26 cellular contexts compared by ENCODE assay signal in genomic region chr6:159623156-159623555, GRCh38.
DNase-seq lines count a peak whose midpoint lies in the region; ATAC-seq, FAIRE-seq and TF ChIP-seq lines count a peak whose summit lies in the region.
"Had no signal": no experiment of that assay in that cellular context is flagged by ENCODE, and none has a peak within 500 bp of the region (broad histone marks: within the 10 kb centered on the region; RNA-seq: fewer than 3 reads in every experiment).

No MANE protein-coding gene starts in this region.

- peaks cover 20% of the 10 kb centered on the region for H3K27me3 Mint-ChIP-seq in neural crest cell (ENCODE audit: low read depth)
- H3K27me3 Mint-ChIP-seq: CD4-positive, alpha-beta memory T cell had no signal

- H3K27me3 ChIP-seq in IMR-90 (ENCODE audit: control insufficient read depth, insufficient read depth, low read length) (no peaks in the 10 kb centered on the region), K562 (ENCODE audit: control insufficient read depth in 2 of 2, insufficient read depth in 2 of 2, low read length in 2 of 2) (peaks cover 11 to 13% of the 10 kb centered on the region in 2 experiments; a peak in 4 of 5 replicates)
- H3K27me3 ChIP-seq: BE2C, BLaER1 had no signal

- TF ChIP-seq RAD21 in IMR-90 (IDR thresholded peaks at IDR 0.05; ENCODE audit: low read length) (no peak), K562 (CRISPR knock-in tag; conservative IDR thresholded peaks at IDR 0.05 in 1 of 2, IDR thresholded peaks at IDR 0.05 in 1 of 2) (no peak)

- H3K4ac ChIP-seq in IMR-90 (ENCODE audit: low read depth, low read length): no peak overlapping the region

- H3K23ac ChIP-seq in IMR-90 (ENCODE audit: low read depth, low read length): no peak overlapping the region

- H4K5ac ChIP-seq in IMR-90 (ENCODE audit: low read depth, low read length): no peak overlapping the region

- H3K9me3 ChIP-seq in IMR-90 (ENCODE audit: control insufficient read depth, insufficient read depth, low read length) (no peaks in the 10 kb centered on the region), K562 (replicated peaks; ENCODE audit: control insufficient read depth, insufficient read depth, low read depth, low read length) (no peaks in the 10 kb centered on the region)
- H3K9me3 ChIP-seq: BE2C, BLaER1 had no signal

- no peaks in the 10 kb centered on the region for H3K79me1 ChIP-seq in IMR-90 (ENCODE audit: low read depth in 1 of 2, low read length in 2 of 2)

- CTCF ChIA-PET in IMR-90 (lab: Yijun Ruan, JAX): no interaction called here
- CTCF ChIA-PET in K562 (lab: Yijun Ruan, JAX; ENCODE audit: low intra/inter-chr PET ratio): no interaction called here

- no peaks in the 10 kb centered on the region for H3K9me1 ChIP-seq in IMR-90 (ENCODE audit: insufficient read depth, low read length)
- no peaks in the 10 kb centered on the region for H3K9me1 ChIP-seq in K562 (ENCODE audit: control insufficient read depth, insufficient read depth, low read length)

- no peak for TF ChIP-seq EP300 in K562 (IDR thresholded peaks at IDR 0.05; ENCODE audit: low read length)

- no peaks in the 10 kb centered on the region for H3K79me2 ChIP-seq in K562 (ENCODE audit: control insufficient read depth, insufficient read depth, low read length)

- WGBS in IMR-90 (ENCODE audit: extremely low coverage in 2 of 2, insufficient read length in 1 of 2), 2 experiments: no CpG with 5 or more reads among the region's 5 CpGs
- 6% methylated on average over 5 of the region's 5 CpGs for WGBS in K562 (ENCODE audit: insufficient coverage, low coverage, missing lambda C conversion rate)

- no peaks in the 10 kb centered on the region for H3K9me3 Mint-ChIP-seq in neural crest cell

- no peak overlapping the region for H4K91ac ChIP-seq in IMR-90 (ENCODE audit: insufficient read depth, low read depth, low read length)

- in situ Hi-C loops in IMR-90 (cut with MboI; ENCODE audit: low sequenced_read_pairs): no loop called here
- in situ Hi-C loops in K562 (cut with MboI): no loop called here
- in situ Hi-C loops in GM13976 (cut with MboI; ENCODE audit: low sequenced_read_pairs, unreplicated experiment): loop anchor here (25.0 kb wide), 1 partner anchor 436 kb away; no protein-coding TSS in a partner anchor

- H4K20me1 ChIP-seq in IMR-90 (ENCODE audit: insufficient read depth, low read length) (no peaks in the 10 kb centered on the region), K562 (replicated peaks; ENCODE audit: control insufficient read depth, insufficient read depth, low read length) (no peaks in the 10 kb centered on the region)
- H4K20me1 ChIP-seq: BLaER1 had no signal

- POLR2A ChIA-PET in IMR-90 (lab: Charles Lee; ENCODE audit: unreplicated experiment): no interaction called here
- POLR2A ChIA-PET in K562 (lab: Yijun Ruan, JAX): interaction anchor here (0.6 to 1.0 kb wide), 3 partner anchors 8 to 1150 kb away, joined by 3 to 6 read pairs (median 3); no protein-coding TSS in a partner anchor

- H3K9ac ChIP-seq in IMR-90 (ENCODE audit: low read depth, low read length): no peak overlapping the region
- H3K9ac ChIP-seq in K562 (ENCODE audit: insufficient read depth in 1 of 2, low read depth in 2 of 2, low read length in 2 of 2): no peak overlapping the region
- H3K9ac ChIP-seq: BLaER1 had no signal

- H2AK9ac ChIP-seq in IMR-90 (replicated peaks; ENCODE audit: low read depth, low read length, poor library complexity): no peak overlapping the region

- H2BK5ac ChIP-seq in IMR-90 (ENCODE audit: low read depth, low read length, poor library complexity, severe bottlenecking): no peak overlapping the region

- peak overlapping the region; percentile 17 for H3K27ac Mint-ChIP-seq in neural crest cell (ENCODE audit: unreplicated experiment)
- H3K27ac Mint-ChIP-seq: CD4-positive, CD25-positive, alpha-beta regulatory T cell; CD8-positive, alpha-beta memory T cell had no signal

- H3K4me1 Mint-ChIP-seq in neural crest cell: no peaks in the 10 kb centered on the region
- H3K4me1 Mint-ChIP-seq: CD14-positive monocyte; CD4-positive, alpha-beta memory T cell; CD4-positive, CD25-positive, alpha-beta regulatory T cell; CD8-positive, alpha-beta memory T cell had no signal

- no peak overlapping the region for H3K4me3 ChIP-seq in IMR-90 (ENCODE audit: insufficient read depth, low read depth, low read length)
- no peak overlapping the region for H3K4me3 ChIP-seq in K562
- H3K4me3 ChIP-seq: BLaER1, GM12878 had no signal

- no peak overlapping the region for H2AK5ac ChIP-seq in IMR-90 (ENCODE audit: low read depth, low read length)

- no peaks in the 10 kb centered on the region for H3K36me3 Mint-ChIP-seq in neural crest cell (ENCODE audit: low read depth)
- H3K36me3 Mint-ChIP-seq: CD14-positive monocyte; CD4-positive, CD25-positive, alpha-beta regulatory T cell had no signal

- no peak overlapping the region for H4K8ac ChIP-seq in IMR-90 (ENCODE audit: low read depth in 2 of 2, low read length in 2 of 2)

- intact Hi-C loops in IMR-90 (cut with micrococcal nuclease): no loop called here
- intact Hi-C loops in K562 (cut with micrococcal nuclease): no loop called here

- ATAC-seq in IMR-90 (ENCODE audit: low read depth) (no peak), K562 (no peak)
- ATAC-seq: GM12878 had no signal

- H3K14ac ChIP-seq in IMR-90 (replicated peaks; ENCODE audit: low read depth, low read length): no peak overlapping the region

- H3K27ac ChIP-seq in IMR-90 (ENCODE audit: insufficient read depth, low read length) (no peak overlapping the region), K562 (ENCODE audit: extremely low read depth, low read depth, low read length) (no peak overlapping the region)
- H3K27ac ChIP-seq: BLaER1 had no signal

- H2BK120ac ChIP-seq in IMR-90 (ENCODE audit: low read depth, low read length): no peak overlapping the region

- no peak for FAIRE-seq in K562 (lab: Jason Lieb, UNC)
- FAIRE-seq: A204.1, GM12878, GM12892, GM19239 had no signal

- DNase-seq in IMR-90 (no peak), K562 (ENCODE audit: extremely low read depth in 1 of 4, low spot score in 3 of 4) (no peak), neural crest cell (ENCODE audit: low read depth, low spot score) (no peak), GM13976 (ENCODE audit: low spot score) (no peak), erythroblast (lab: John Stamatoyannopoulos, UW) (no peak)
- DNase-seq: 8988T; ACHN; BE2C; C1 segment of cervical spinal cord; CD4-positive, alpha-beta memory T cell; CD4-positive, CD25-positive, alpha-beta regulatory T cell; CD8-positive, alpha-beta memory T cell; COR-L47; DMS 273 treated with DMSO at 0.1 percent for 48 hours; DMS153; DMS53; DMS79; DND-41; EL; GDM1 had no signal

- H2AFZ ChIP-seq in IMR-90 (replicated peaks; ENCODE audit: low read length, poor library complexity): no peak overlapping the region
- H2AFZ ChIP-seq in K562 (ENCODE audit: low read depth, low read length): no peak overlapping the region

- no peak overlapping the region for H2BK20ac ChIP-seq in IMR-90 (ENCODE audit: low read depth, low read length)

- no peak for TF ChIP-seq POLR2A in IMR-90 (IDR thresholded peaks at IDR 0.05; ENCODE audit: low read depth, low read length)
- no peak for TF ChIP-seq POLR2A in K562 (conservative IDR thresholded peaks at IDR 0.05)
- TF ChIP-seq POLR2A in erythroblast (IDR thresholded peaks at IDR 0.05; ENCODE audit: low read length): no peak

- BruUV-seq in IMR-90 (replicated peaks; lab: Mats Ljungman, UMichigan) (no TSS peak), K562 (replicated peaks; lab: Mats Ljungman, UMichigan) (no TSS peak)

- H3K4me1 ChIP-seq in IMR-90 (ENCODE audit: control insufficient read depth, insufficient read depth, low read length) (no peaks in the 10 kb centered on the region), K562 (replicated peaks in 1 of 2; ENCODE audit: control insufficient read depth in 2 of 2, insufficient read depth in 2 of 2, low read length in 2 of 2) (no peaks in the 10 kb centered on the region)
- H3K4me1 ChIP-seq: BE2C, BLaER1 had no signal

- no peak overlapping the region for H3K4me3 Mint-ChIP-seq in neural crest cell
- H3K4me3 Mint-ChIP-seq: CD14-positive monocyte; CD4-positive, alpha-beta memory T cell; CD4-positive, CD25-positive, alpha-beta regulatory T cell; CD8-positive, alpha-beta memory T cell had no signal

- H3K36me3 ChIP-seq in IMR-90 (ENCODE audit: control insufficient read depth, insufficient read depth, low read length): no peaks in the 10 kb centered on the region
- no peaks in the 10 kb centered on the region for H3K36me3 ChIP-seq in K562 (ENCODE audit: control insufficient read depth, insufficient read depth, low read length)
- H3K36me3 ChIP-seq: BE2C, BLaER1 had no signal

- H3K4me2 ChIP-seq in IMR-90 (ENCODE audit: low read depth, low read length) (no peak overlapping the region), K562 (ENCODE audit: insufficient read depth, low read length) (no peak overlapping the region)
- H3K4me2 ChIP-seq: BLaER1 had no signal

- H3K56ac ChIP-seq in IMR-90 (ENCODE audit: extremely low read depth, insufficient read depth, low read length): no peak overlapping the region

- H3K18ac ChIP-seq in IMR-90 (ENCODE audit: low read depth, low read length): no peak overlapping the region

- no peak overlapping the region for H2BK15ac ChIP-seq in IMR-90 (ENCODE audit: low read depth, low read length)

- TF ChIP-seq CTCF in IMR-90 (conservative IDR thresholded peaks at IDR 0.05; ENCODE audit: low read depth, low read length) (no peak), K562 (IDR thresholded peaks at IDR 0.05 in 2 of 3, conservative IDR thresholded peaks at IDR 0.05 in 1 of 3; ENCODE audit: insufficient read depth in 2 of 3, low read depth in 1 of 3, low read length in 3 of 3) (no peak), neural crest cell (conservative IDR thresholded peaks at IDR 0.05) (no peak), GM13976 (IDR thresholded peaks at IDR 0.05; ENCODE audit: borderline replicate concordance, control extremely low read depth, extremely low read depth, insufficient read depth, missing control alignments) (no peak)

- dilution Hi-C loops in IMR-90 (cut with HindIII; ENCODE audit: low sequenced_read_pairs, unreplicated experiment): no loop called here

TF ChIP-seq in IMR-90, 13 proteins besides CTCF, POLR2A, EP300 and RAD21 (continues in another document):
- TF ChIP-seq USF2 (IDR thresholded peaks at IDR 0.05; ENCODE audit: low read depth, low read length): no peak

TF ChIP-seq in K562, 482 proteins besides CTCF, POLR2A, EP300 and RAD21:
- TF ChIP-seq TEAD1 (CRISPR knock-in tag; IDR thresholded peaks at IDR 0.05) (no peak), CEBPG (CRISPR knock-in tag; IDR thresholded peaks at IDR 0.05) (no peak), CEBPG (tag; conservative IDR thresholded peaks at IDR 0.05 in 1 of 2, IDR thresholded peaks at IDR 0.05 in 1 of 2) (peak; percentile 46 to 89; a peak in 3 of 4 replicates), ATF3 (IDR thresholded peaks at IDR 0.05) (peak; percentile 42; the same call in 1 of the 2 replicates), ATF3 (CRISPR knock-in tag; conservative IDR thresholded peaks at IDR 0.05) (no peak)
